8 cellular contexts compared by ENCODE assay signal in genomic region chr7:44847920-44848634, GRCh38. TPM values are rescaled to one million over a fixed set of nuclear protein-coding genes. Genes with fewer than 3 reads are reported as not detected.
DNase-seq lines count a peak whose midpoint lies in the region; ATAC-seq and TF ChIP-seq lines count a peak whose summit lies in the region.

TSS of gene H2AZ2 (minus strand) at chr7:44848087. CDS start at chr7:44847971, 116 bp downstream.

- H3K9me3 ChIP-seq in breast epithelium = no peaks in the 10 kb centered on the region
- no peaks in the 10 kb centered on the region for H3K9me3 ChIP-seq in iPS-18a (ENCODE audit: control insufficient read depth, low read depth, low read length)
- no peaks in the 10 kb centered on the region for H3K9me3 ChIP-seq in skeletal muscle satellite cell (replicated peaks; ENCODE audit: low read length)

- TF ChIP-seq CTCF in VCaP (conservative IDR thresholded peaks at IDR 0.05) (peak; percentile 70), breast epithelium (IDR thresholded peaks at IDR 0.05) (peak in 1 of 3 donors; percentile 25)

- peak within 1 kb of the TSS; percentile 94 for H3K4me2 ChIP-seq in skeletal muscle satellite cell (ENCODE audit: low read length)

- peak; percentile 17 for TF ChIP-seq POLR2A in breast epithelium (IDR thresholded peaks at IDR 0.05)

- H3K27me3 ChIP-seq in ACC112 (ENCODE audit: insufficient read depth, low read length) (no peaks in the 10 kb centered on the region), breast epithelium (no peaks in the 10 kb centered on the region), iPS-18a (ENCODE audit: control insufficient read depth, insufficient read depth, low read length) (no peaks in the 10 kb centered on the region), skeletal muscle satellite cell (ENCODE audit: control insufficient read depth, insufficient read depth, low read length) (no peaks in the 10 kb centered on the region)

- H3K27ac ChIP-seq in ACC112 (ENCODE audit: low read depth, low read length) = peak within 1 kb of the TSS; percentile 93
- peak within 1 kb of the TSS; percentile 88 for H3K27ac ChIP-seq in VCaP
- H3K27ac ChIP-seq in breast epithelium = peak within 1 kb of the TSS; percentile 90 to 99
- peak within 1 kb of the TSS; percentile 96 for H3K27ac ChIP-seq in iPS-18a (ENCODE audit: low read length)

- intact Hi-C loops in breast epithelium (cut with DNase I; ENCODE audit: low total_unique reads) = no loop called here

- ATAC-seq in GM18870 (IDR thresholded peaks at IDR 0.05; ENCODE audit: unreplicated experiment) (peak; percentile 88), HG03135 (IDR thresholded peaks at IDR 0.05; ENCODE audit: unreplicated experiment) (peak; percentile 83)

- H3K9ac ChIP-seq in iPS-18a (ENCODE audit: low read length) (peak within 1 kb of the TSS; percentile 94), skeletal muscle satellite cell (ENCODE audit: low read depth, low read length) (peak within 1 kb of the TSS; percentile 87)

- peaks cover 44% of the 10 kb centered on the region for H3K79me2 ChIP-seq in ACC112 (ENCODE audit: control insufficient read depth, insufficient read depth, low read length, unreplicated experiment)

- H3K4me3 ChIP-seq in ACC112 (ENCODE audit: low read depth, low read length) (peak within 1 kb of the TSS; percentile 88), breast epithelium (peak within 1 kb of the TSS; percentile 51 to 93 (median 68)), iPS-18a (ENCODE audit: low read length) (peak within 1 kb of the TSS; percentile 97), skeletal muscle satellite cell (ENCODE audit: low read length) (peak within 1 kb of the TSS; percentile 87)

- peak; percentile 99 for DNase-seq in NCI-H2196 treated with DMSO at 0.1 percent for 48 hours (lab: John Stamatoyannopoulos, UW; ENCODE audit: unreplicated experiment)
- peak; percentile 100 for DNase-seq in breast epithelium (ENCODE audit: low spot score in 2 of 2)

- peaks cover 7% of the 10 kb centered on the region for H3K4me1 ChIP-seq in ACC112 (ENCODE audit: control insufficient read depth, insufficient read depth, low read length, unreplicated experiment)
- peaks cover 3 to 4% of the 10 kb centered on the region in 2 donors for H3K4me1 ChIP-seq in breast epithelium
- H3K4me1 ChIP-seq in iPS-18a (ENCODE audit: control insufficient read depth, low read depth, low read length) = no peaks in the 10 kb centered on the region
- H3K4me1 ChIP-seq in skeletal muscle satellite cell (ENCODE audit: control insufficient read depth, insufficient read depth, low read length) = peaks cover 24% of the 10 kb centered on the region

- H2AFZ ChIP-seq in ACC112 (ENCODE audit: low read length, unreplicated experiment) = peak within 1 kb of the TSS; percentile 27

- H3K36me3 ChIP-seq in ACC112 (ENCODE audit: insufficient read depth, low read length) (no peaks in the 10 kb centered on the region), breast epithelium (no peaks in the 10 kb centered on the region), iPS-18a (ENCODE audit: control insufficient read depth, low read depth, low read length) (no peaks in the 10 kb centered on the region), skeletal muscle satellite cell (ENCODE audit: insufficient read depth, low read length) (no peaks in the 10 kb centered on the region)

RNA-seq across cellular contexts. Expression of gene H2AZ2, which starts in this region (rescaled TPM):
- total RNA-seq in breast epithelium = 100 to 1,000 TPM; 110 to 140 (median 115) TPM
- total RNA-seq in skeletal muscle satellite cell (2012; rRNA removed) = 68.7 and 69.2 TPM in 2 replicates

Comparison
In these comparisons a context has a peak if more than half of its experiments do, and no peak if none do; other contexts are left out.
1. Peak in every context shown above with its lines: DNase-seq, ATAC-seq, H3K4me3 ChIP-seq and H3K27ac ChIP-seq.